In genomic region chr6:99252421-99252820, GRCh38 we compare ENCODE assay signal across 9 cellular contexts.
"Had no signal": no experiment of that assay in that cellular context is flagged by ENCODE, and none has a peak within 500 bp of the region (broad histone marks: within the 10 kb centered on the region; RNA-seq: fewer than 3 reads in every experiment).

No MANE protein-coding gene starts in this region.

- H3K4me1 ChIP-seq: HAP-1 had no signal

- H3K36me3 ChIP-seq: HAP-1 had no signal

- H3K9me3 ChIP-seq: HAP-1 had no signal

- ATAC-seq: HCT116, HepG2 had no signal

- H3K27ac ChIP-seq: GM23248, HL-60 had no signal

- DNase-seq: GM23248, GOT3, H7, HFFc6, KBM-7 had no signal

- H3K4me3 ChIP-seq: GM23248, HAP-1 had no signal
